ENCODE assay signal across 26 cellular contexts in the genomic region with DNA sequence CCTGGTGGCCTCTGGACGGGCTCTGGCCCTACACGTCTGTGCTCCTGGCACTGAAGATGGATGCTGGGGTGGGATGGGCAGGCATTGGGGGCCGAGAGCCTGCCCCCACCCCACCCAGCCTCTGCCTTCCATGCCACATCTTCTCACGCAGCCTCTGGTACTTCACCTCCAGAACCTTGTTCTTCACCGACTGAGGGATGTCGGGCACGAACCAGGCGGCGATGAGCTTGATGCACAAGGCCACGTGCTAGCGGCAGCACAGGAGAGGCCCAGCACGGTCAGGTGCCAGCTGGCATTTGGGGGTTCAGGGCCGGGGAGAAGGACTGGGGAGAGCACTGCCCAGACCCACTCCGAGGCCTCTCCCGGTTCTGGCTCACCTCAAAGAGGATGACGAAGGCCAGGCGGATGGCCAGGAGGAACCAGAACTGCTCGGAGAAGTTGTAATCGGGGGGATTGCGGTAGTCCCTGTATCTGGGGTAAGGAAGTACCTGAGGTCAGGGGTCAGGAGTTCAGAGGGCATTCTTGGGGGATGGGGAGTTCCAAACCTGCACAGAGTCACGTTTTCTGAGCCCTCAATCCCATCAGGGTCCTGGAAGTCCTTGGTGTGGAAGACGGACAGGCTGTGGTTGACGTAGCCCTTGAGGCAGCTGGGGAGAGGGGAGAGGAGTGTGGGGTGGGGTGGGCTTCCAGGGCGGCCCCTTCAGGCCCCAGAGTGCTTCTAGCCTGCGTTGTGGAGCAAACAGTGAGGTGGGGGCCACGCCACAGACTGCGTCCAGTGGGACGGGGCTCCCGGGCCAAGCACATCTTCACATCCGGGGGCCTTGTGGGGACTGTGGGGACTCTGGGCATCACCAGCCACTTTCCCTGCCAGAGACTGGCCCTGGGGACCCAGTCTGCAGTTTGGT. TPM values are rescaled to one million over a fixed set of nuclear protein-coding genes. Genes with fewer than 3 reads are reported as not detected.
DNase-seq lines count a peak whose midpoint lies in the region; ATAC-seq, FAIRE-seq and TF ChIP-seq lines count a peak whose summit lies in the region.
"Had no signal": no experiment of that assay in that cellular context is flagged by ENCODE, and none has a peak within 500 bp of the region (broad histone marks: within the 10 kb centered on the region; RNA-seq: fewer than 3 reads in every experiment).

No MANE protein-coding gene starts in this region.

- H3K4me3 ChIP-seq in CD4-positive, CD25-positive, alpha-beta regulatory T cell (ENCODE audit: low read depth, low read length) = no peak overlapping the region
- H3K4me3 ChIP-seq in CD8-positive, alpha-beta T cell (ENCODE audit: low read depth, low read length) = no peak overlapping the region
- H3K4me3 ChIP-seq in GM12878 = no peak overlapping the region
- no peak overlapping the region for H3K4me3 ChIP-seq in HAP-1
- H3K4me3 ChIP-seq in sigmoid colon = no peak overlapping the region
- H3K4me3 ChIP-seq: cardiac muscle cell, GM23248 had no signal

- SMC1A ChIA-PET in GM12878 (lab: Charles Lee; ENCODE audit: uncharacterized antibody, unreplicated experiment) = no interaction called here

- no peak for TF ChIP-seq RAD21 in GM12878 (IDR thresholded peaks at IDR 0.05; ENCODE audit: insufficient read depth, low read depth, low read length)

- H3K79me2 ChIP-seq in GM12878 (ENCODE audit: control insufficient read depth, insufficient read depth, low read length) = no peaks in the 10 kb centered on the region

- no peaks in the 10 kb centered on the region for H3K9me3 Mint-ChIP-seq in CD4-positive, CD25-positive, alpha-beta regulatory T cell
- no peaks in the 10 kb centered on the region for H3K9me3 Mint-ChIP-seq in CD8-positive, alpha-beta T cell
- H3K9me3 Mint-ChIP-seq in natural killer cell treated with Interleukin-12 subunit alpha and Interleukin-12 subunit beta and Interleukin-15 and Interleukin-18, amount 100 ng/mL, for 72 hours = no peaks in the 10 kb centered on the region
- H3K9me3 Mint-ChIP-seq: nephron had no signal

- TF ChIP-seq CTCF in CD8-positive, alpha-beta T cell (IDR thresholded peaks at IDR 0.05) = no peak
- TF ChIP-seq CTCF in GM12878 (IDR thresholded peaks at IDR 0.05 in 2 of 3, conservative IDR thresholded peaks at IDR 0.05 in 1 of 3; ENCODE audit: control insufficient read depth in 2 of 3, extremely low read depth in 1 of 3, insufficient read depth in 1 of 3, low read depth in 3 of 3, low read length in 3 of 3) (no peak), sigmoid colon (IDR thresholded peaks at IDR 0.05) (no peak)

- no peak overlapping the region for H2AFZ ChIP-seq in GM12878 (ENCODE audit: control insufficient read depth, low read depth, low read length)
- H2AFZ ChIP-seq: GM23248 had no signal

- H3K36me3 ChIP-seq in CD4-positive, CD25-positive, alpha-beta regulatory T cell (ENCODE audit: control insufficient read depth, insufficient read depth, low read length) = no peaks in the 10 kb centered on the region
- H3K36me3 ChIP-seq in CD8-positive, alpha-beta T cell (ENCODE audit: insufficient read depth, low read length) = no peaks in the 10 kb centered on the region
- H3K36me3 ChIP-seq in GM12878 (ENCODE audit: control insufficient read depth in 2 of 2, insufficient read depth in 2 of 2, low read length in 1 of 2) (no peaks in the 10 kb centered on the region), HAP-1 (replicated peaks) (no peaks in the 10 kb centered on the region), sigmoid colon (no peaks in the 10 kb centered on the region)
- H3K36me3 ChIP-seq: cardiac muscle cell had no signal

- peak overlapping the region; percentile 52 to 87 (median 74) for H3K4me3 Mint-ChIP-seq in CD4-positive, CD25-positive, alpha-beta regulatory T cell
- peak overlapping the region; percentile 75 for H3K4me3 Mint-ChIP-seq in CD8-positive, alpha-beta T cell
- no peak overlapping the region for H3K4me3 Mint-ChIP-seq in natural killer cell treated with Interleukin-12 subunit alpha and Interleukin-12 subunit beta and Interleukin-15 and Interleukin-18, amount 100 ng/mL, for 72 hours

- no peak overlapping the region for H3K9ac ChIP-seq in GM12878 (ENCODE audit: control insufficient read depth, insufficient read depth, low read length)
- H3K9ac ChIP-seq: GM23248 had no signal

- in situ Hi-C loops in GM12878 (cut with MboI) (no loop called here), HAP-1 (cut with MboI; ENCODE audit: low sequenced_read_pairs) (no loop called here)

- TF ChIP-seq EP300 in GM12878 (IDR thresholded peaks at IDR 0.05; ENCODE audit: borderline replicate concordance in 1 of 2, control insufficient read depth in 1 of 2, low read depth in 2 of 2, low read length in 2 of 2) = no peak
- no peak for TF ChIP-seq EP300 in sigmoid colon (IDR thresholded peaks at IDR 0.05)

- no peak for FAIRE-seq in GM12878 (lab: Jason Lieb, UNC)
- FAIRE-seq: GM12891, GM19239 had no signal

- TF ChIP-seq POLR2A in GM12878 (IDR thresholded peaks at IDR 0.05; ENCODE audit: low read depth, low read length) = 0 out of 2 replicates have a peak, but pooled peaks have one; percentile 37
- TF ChIP-seq POLR2A in sigmoid colon (IDR thresholded peaks at IDR 0.05) = no peak

- ATAC-seq in CD4-positive, CD25-positive, alpha-beta regulatory T cell (ENCODE audit: low read depth in 2 of 2) = no peak
- no peak for ATAC-seq in CD8-positive, alpha-beta T cell
- no peak for ATAC-seq in GM12878
- ATAC-seq in natural killer cell treated with Interleukin-12 subunit alpha and Interleukin-12 subunit beta and Interleukin-15 and Interleukin-18, amount 100 ng/mL, for 72 hours = no peak

- no peak overlapping the region for H3K27ac ChIP-seq in CD4-positive, CD25-positive, alpha-beta regulatory T cell (ENCODE audit: insufficient read depth, low read length, poor library complexity, severe bottlenecking)
- no peak overlapping the region for H3K27ac ChIP-seq in CD8-positive, alpha-beta T cell (ENCODE audit: low read depth, low read length)
- no peak overlapping the region for H3K27ac ChIP-seq in GM12878 (ENCODE audit: control insufficient read depth, insufficient read depth)
- no peak overlapping the region for H3K27ac ChIP-seq in sigmoid colon
- H3K27ac ChIP-seq: cardiac muscle cell, GM23248 had no signal

- WGBS in GM12878 (ENCODE audit: insufficient coverage, insufficient replicate concordance, low lambda C conversion rate, missing lambda C conversion rate) = 74% methylated on average over 28 of the region's 30 CpGs
- WGBS in sigmoid colon, 2 donors = 93 to 94% methylated on average over 30 of the region's 30 CpGs

- H3K27me3 Mint-ChIP-seq in CD4-positive, CD25-positive, alpha-beta regulatory T cell = no peaks in the 10 kb centered on the region
- no peaks in the 10 kb centered on the region for H3K27me3 Mint-ChIP-seq in CD8-positive, alpha-beta T cell (ENCODE audit: low read depth)
- no peaks in the 10 kb centered on the region for H3K27me3 Mint-ChIP-seq in natural killer cell treated with Interleukin-12 subunit alpha and Interleukin-12 subunit beta and Interleukin-15 and Interleukin-18, amount 100 ng/mL, for 72 hours

- peaks cover 0 to 21% (median 10%) of the 10 kb centered on the region in 4 donors for H3K4me1 Mint-ChIP-seq in CD4-positive, CD25-positive, alpha-beta regulatory T cell
- H3K4me1 Mint-ChIP-seq in CD8-positive, alpha-beta T cell (ENCODE audit: low read depth) = peaks cover 18% of the 10 kb centered on the region
- peaks cover 18 to 23% of the 10 kb centered on the region in 2 donors for H3K4me1 Mint-ChIP-seq in natural killer cell treated with Interleukin-12 subunit alpha and Interleukin-12 subunit beta and Interleukin-15 and Interleukin-18, amount 100 ng/mL, for 72 hours (ENCODE audit: low read depth in 2 of 2)

- POLR2A ChIA-PET in CD8-positive, alpha-beta T cell (lab: Charles Lee) = interaction anchor here (4.4 to 4.6 kb wide), 2 partner anchors 12 to 31 kb away, joined by 53 to 58 read pairs; a partner anchor contains a TSS
- POLR2A ChIA-PET in GM12878 (lab: Charles Lee) = no interaction called here

- no peaks in the 10 kb centered on the region for H3K27me3 ChIP-seq in CD4-positive, CD25-positive, alpha-beta regulatory T cell (ENCODE audit: control insufficient read depth, insufficient read depth, low read length)
- H3K27me3 ChIP-seq in CD8-positive, alpha-beta T cell (ENCODE audit: insufficient read depth, low read length) = no peaks in the 10 kb centered on the region
- H3K27me3 ChIP-seq in GM12878 (replicated peaks in 1 of 2; ENCODE audit: control insufficient read depth in 2 of 2, insufficient read depth in 2 of 2, low read length in 1 of 2) = no peaks in the 10 kb centered on the region
- H3K27me3 ChIP-seq in HAP-1 (ENCODE audit: low read depth) = peaks cover 27% of the 10 kb centered on the region
- peaks cover 25 to 78% (median 70%) of the 10 kb centered on the region in 3 donors for H3K27me3 ChIP-seq in sigmoid colon

- H3K4me1 ChIP-seq in CD4-positive, CD25-positive, alpha-beta regulatory T cell (ENCODE audit: control insufficient read depth, insufficient read depth, low read length, poor library complexity, severe bottlenecking) = peaks cover 25% of the 10 kb centered on the region
- peaks cover 16% of the 10 kb centered on the region for H3K4me1 ChIP-seq in CD8-positive, alpha-beta T cell (ENCODE audit: insufficient read depth, low read length)
- H3K4me1 ChIP-seq in GM12878 (ENCODE audit: control insufficient read depth, insufficient read depth, low read length) (peaks cover 8% of the 10 kb centered on the region), HAP-1 (no peaks in the 10 kb centered on the region), sigmoid colon (peaks cover 0 to 15% (median 11%) of the 10 kb centered on the region in 4 donors)

- TSS peak; percentile 73 for BruUV-seq in GM12878 (replicated peaks; lab: Mats Ljungman, UMichigan)

- H3K4me2 ChIP-seq in GM12878 (ENCODE audit: control insufficient read depth, insufficient read depth) = no peak overlapping the region

- intact Hi-C loops in CD8-positive, alpha-beta T cell (cut with DNase I, micrococcal nuclease) = no loop called here
- intact Hi-C loops in GM12878 (cut with micrococcal nuclease; ENCODE audit: unreplicated experiment) (no loop called here), sigmoid colon (cut with DNase I) (no loop called here)

- H3K36me3 Mint-ChIP-seq in CD4-positive, CD25-positive, alpha-beta regulatory T cell = peaks cover 7% of the 10 kb centered on the region
- H3K36me3 Mint-ChIP-seq in CD8-positive, alpha-beta T cell = peaks cover 7% of the 10 kb centered on the region
- no peaks in the 10 kb centered on the region for H3K36me3 Mint-ChIP-seq in natural killer cell treated with Interleukin-12 subunit alpha and Interleukin-12 subunit beta and Interleukin-15 and Interleukin-18, amount 100 ng/mL, for 72 hours

- CTCF ChIA-PET in CD8-positive, alpha-beta T cell (lab: Charles Lee) = interaction anchor here (6.2 kb wide), 1 partner anchor 30 kb away, joined by 65 read pairs; a partner anchor contains a TSS
- CTCF ChIA-PET in GM12878 (lab: Yijun Ruan, JAX) = no interaction called here

- H4K20me1 ChIP-seq in GM12878 (ENCODE audit: control insufficient read depth, insufficient read depth) = no peaks in the 10 kb centered on the region

- no peak for DNase-seq in CD4-positive, CD25-positive, alpha-beta regulatory T cell
- DNase-seq in CD8-positive, alpha-beta T cell = peak in 1 of 7 experiments; percentile 4
- DNase-seq in GM12878 (ENCODE audit: low read depth, low spot score) = no peak
- DNase-seq in natural killer cell treated with Interleukin-12 subunit alpha and Interleukin-12 subunit beta and Interleukin-15 and Interleukin-18, amount 100 ng/mL, for 72 hours (ENCODE audit: low spot score) = peak; percentile 56
- no peak for DNase-seq in stimulated activated CD4-positive, alpha-beta T cell treated with anti-CD3 and anti-CD28 coated beads, Interleukin-2, amount 100 ng/mL, for 24 hours
- no peak for DNase-seq in HAP-1 (ENCODE audit: low spot score in 2 of 2)
- DNase-seq in sigmoid colon = no peak
- DNase-seq: activated CD4-positive, alpha-beta T cell treated with anti-CD3 and anti-CD28 coated beads for 4 hours; activated gamma-delta T cell; anterior cingulate cortex; COR-L47; dermis blood vessel endothelial cell; DND-41; GM23248; NCI-H1092; NCI-H1930; NCI-H226; NCI-H82; stimulated activated naive CD4-positive, alpha-beta T cell had no signal

- no peaks in the 10 kb centered on the region for H3K9me3 ChIP-seq in CD4-positive, CD25-positive, alpha-beta regulatory T cell (ENCODE audit: control insufficient read depth in 2 of 2, low read length in 2 of 2)
- no peaks in the 10 kb centered on the region for H3K9me3 ChIP-seq in CD8-positive, alpha-beta T cell (ENCODE audit: low read length)
- H3K9me3 ChIP-seq in GM12878 (replicated peaks; ENCODE audit: control insufficient read depth, insufficient read depth, low read length) (no peaks in the 10 kb centered on the region), HAP-1 (no peaks in the 10 kb centered on the region), sigmoid colon (no peaks in the 10 kb centered on the region)

- H3K27ac Mint-ChIP-seq in CD4-positive, CD25-positive, alpha-beta regulatory T cell = peak overlapping the region in 1 of 3 donors; percentile 36
- no peak overlapping the region for H3K27ac Mint-ChIP-seq in CD8-positive, alpha-beta T cell
- H3K27ac Mint-ChIP-seq in natural killer cell treated with Interleukin-12 subunit alpha and Interleukin-12 subunit beta and Interleukin-15 and Interleukin-18, amount 100 ng/mL, for 72 hours = no peak overlapping the region

- RAD21 ChIA-PET in GM12878 (lab: Charles Lee; ENCODE audit: unreplicated experiment) = no interaction called here

RNA-seq across cellular contexts. Expression of a gene that starts 3.8 kb away (rescaled TPM):
- total RNA-seq in CD4-positive, CD25-positive, alpha-beta regulatory T cell = 387 TPM
- polyA plus RNA-seq in CD4-positive, CD25-positive, alpha-beta regulatory T cell = 100 to 1,000 TPM; 213 to 274 (median 220) TPM
- 100 to 1,000 TPM; 270 to 294 TPM for total RNA-seq in CD8-positive, alpha-beta T cell
- total RNA-seq in GM12878 (2013; cell fraction: nucleolus; rRNA removed) = 3.3 and 3.7 TPM in 2 replicates
- total RNA-seq in GM12878 (2014; rRNA removed) (5.2 and 6.5 TPM in 2 replicates), GM12878 (2014; rRNA removed; fragmentation: Illumina TruSeq; extraction: Trizol) (1.9 and 3.8 TPM in 2 replicates), GM12878 (2021) (10.1 and 10.9 TPM in 2 replicates), sigmoid colon (10 to 100 TPM; 51.0 to 70.9 (median 53.1) TPM)
- polyA plus RNA-seq in GM12878 (2011; ENCODE audit: low read depth) = 3.5 TPM
- polyA plus RNA-seq in GM12878 (2011; rRNA removed) (2.2 and 5.1 TPM in 2 replicates), GM12878 (2014; fragmentation: Illumina TruSeq; extraction: Trizol) (0.82 and 1.7 TPM in 2 replicates), GM12878 (2014; fragmentation: Nextera tagmentation; extraction: Ambion mirVana) (1 to 10 TPM in 1 of 2 experiments, under 1 TPM in 1; 0.18 to 1.2 TPM), GM12878 (2014; rRNA removed) (10.5 and 10.8 TPM in 2 replicates), GM12878 (2016; fragmentation: Nextera tagmentation; extraction: Ambion mirVana) (1 to 10 TPM; 5.2 to 7.2 TPM), sigmoid colon (100 to 1,000 TPM in 1 of 3 donors, 10 to 100 TPM in 2; 46.8 to 122 (median 50.2) TPM)
- 8.6 and 12.4 TPM in 2 replicates for polyA plus RNA-seq in GM12878 (2011; cell fraction: cytosol; rRNA removed)
- 22.5 TPM in 2 replicates for polyA plus RNA-seq in GM12878 (2011; cell fraction: nucleus; rRNA removed)
- polyA plus RNA-seq in GM12878 (2012) = 8.7 and 14.5 TPM in 2 replicates
- 1.7 and 4.0 TPM in 2 replicates for polyA minus RNA-seq in GM12878 (2011; rRNA and poly(A)+ RNA removed)
- polyA minus RNA-seq in GM12878 (2011; cell fraction: cytosol; rRNA and poly(A)+ RNA removed) = 4.8 and 5.9 TPM in 2 replicates
- polyA minus RNA-seq in GM12878 (2011; cell fraction: nucleus; rRNA and poly(A)+ RNA removed) = 3.1 and 3.3 TPM in 2 replicates
- 10 to 100 TPM; 39.0 to 44.9 TPM for total RNA-seq in natural killer cell treated with Interleukin-12 subunit alpha and Interleukin-12 subunit beta and Interleukin-15 and Interleukin-18, amount 100 ng/mL, for 72 hours

RNA-seq across cellular contexts. Expression of a gene that starts 23.2 kb away (rescaled TPM):
- 153 TPM for total RNA-seq in CD4-positive, CD25-positive, alpha-beta regulatory T cell
- polyA plus RNA-seq in CD4-positive, CD25-positive, alpha-beta regulatory T cell = 10 to 100 TPM in 3 of 4 donors, 1 to 10 TPM in 1; 8.9 to 16.4 (median 12.3) TPM
- 10 to 100 TPM; 84.0 to 86.7 TPM for total RNA-seq in CD8-positive, alpha-beta T cell
- 106 and 107 TPM in 2 replicates for total RNA-seq in GM12878 (2013; cell fraction: nucleolus; rRNA removed)
- total RNA-seq in GM12878 (2014; rRNA removed) = 16.3 and 19.8 TPM in 2 replicates
- 7.6 and 9.4 TPM in 2 replicates for total RNA-seq in GM12878 (2014; rRNA removed; fragmentation: Illumina TruSeq; extraction: Trizol)
- 37.0 and 42.3 TPM in 2 replicates for total RNA-seq in GM12878 (2021)
- polyA plus RNA-seq in GM12878 (2011; ENCODE audit: low read depth) = 14.4 TPM
- 12.7 and 21.8 TPM in 2 replicates for polyA plus RNA-seq in GM12878 (2011; rRNA removed)
- 15.7 and 24.8 TPM in 2 replicates for polyA plus RNA-seq in GM12878 (2011; cell fraction: cytosol; rRNA removed)
- 445 and 483 TPM in 2 replicates for polyA plus RNA-seq in GM12878 (2011; cell fraction: nucleus; rRNA removed)
- 46.7 and 48.0 TPM in 2 replicates for polyA plus RNA-seq in GM12878 (2012)
- polyA plus RNA-seq in GM12878 (2014; fragmentation: Illumina TruSeq; extraction: Trizol) = 3.0 and 9.5 TPM in 2 replicates
- 1 to 10 TPM in 1 of 2 experiments, under 1 TPM in 1; 0.21 to 1.6 TPM for polyA plus RNA-seq in GM12878 (2014; fragmentation: Nextera tagmentation; extraction: Ambion mirVana)
- 42.1 and 51.0 TPM in 2 replicates for polyA plus RNA-seq in GM12878 (2014; rRNA removed)
- polyA plus RNA-seq in GM12878 (2016; fragmentation: Nextera tagmentation; extraction: Ambion mirVana) = 10 to 100 TPM; 11.0 to 13.0 TPM
- polyA minus RNA-seq in GM12878 (2011; rRNA and poly(A)+ RNA removed) = 7.8 and 14.5 TPM in 2 replicates
- polyA minus RNA-seq in GM12878 (2011; cell fraction: cytosol; rRNA and poly(A)+ RNA removed) = 3.9 and 5.2 TPM in 2 replicates
- polyA minus RNA-seq in GM12878 (2011; cell fraction: nucleus; rRNA and poly(A)+ RNA removed) = 38.2 and 44.2 TPM in 2 replicates
- 1 to 10 TPM; 2.4 to 6.7 TPM for total RNA-seq in natural killer cell treated with Interleukin-12 subunit alpha and Interleukin-12 subunit beta and Interleukin-15 and Interleukin-18, amount 100 ng/mL, for 72 hours
- total RNA-seq in sigmoid colon = 1 to 10 TPM in 1 of 4 donors, under 1 TPM in 3; 0.14 to 2.5 (median 0.26) TPM
- polyA plus RNA-seq in sigmoid colon = 100 to 1,000 TPM in 1 of 3 donors, 1 to 10 TPM in 2; 4.2 to 123 (median 6.5) TPM
- total RNA-seq: fibroblast of lung, GM23248, skeletal muscle tissue had no signal
- polyA plus RNA-seq: fibroblast of lung, GM23248 had no signal

RNA-seq across cellular contexts. Expression of a gene that starts 24.6 kb away (rescaled TPM):
- 0.30 TPM for total RNA-seq in CD4-positive, CD25-positive, alpha-beta regulatory T cell
- under 1 TPM in 3 of 4 donors, not detected in 1; 0.09 to 0.75 (median 0.27) TPM for polyA plus RNA-seq in CD4-positive, CD25-positive, alpha-beta regulatory T cell
- under 1 TPM in 1 of 2 experiments, not detected in 1; 0.62 TPM for total RNA-seq in CD8-positive, alpha-beta T cell
- not detected in 2 replicates for total RNA-seq in GM12878 (2013; cell fraction: nucleolus; rRNA removed)
- total RNA-seq in GM12878 (2014; rRNA removed) = not detected in 2 replicates
- total RNA-seq in GM12878 (2014; rRNA removed; fragmentation: Illumina TruSeq; extraction: Trizol) = not detected in 2 replicates
- total RNA-seq in GM12878 (2021) = 0.37 and 0.90 TPM in 2 replicates
- polyA plus RNA-seq in GM12878 (2011; ENCODE audit: low read depth) = not detected
- not detected in 2 replicates for polyA plus RNA-seq in GM12878 (2011; rRNA removed)
- polyA plus RNA-seq in GM12878 (2011; cell fraction: cytosol; rRNA removed) = 0.05 TPM in 1 of 2 replicates, not detected in the other
- 0.09 and 0.34 TPM in 2 replicates for polyA plus RNA-seq in GM12878 (2011; cell fraction: nucleus; rRNA removed)
- not detected in 2 replicates for polyA plus RNA-seq in GM12878 (2012)
- not detected in 2 replicates for polyA plus RNA-seq in GM12878 (2014; fragmentation: Illumina TruSeq; extraction: Trizol)
- polyA plus RNA-seq in GM12878 (2014; fragmentation: Nextera tagmentation; extraction: Ambion mirVana) = not detected
- polyA plus RNA-seq in GM12878 (2014; rRNA removed) = 0.23 and 0.45 TPM in 2 replicates
- not detected for polyA plus RNA-seq in GM12878 (2016; fragmentation: Nextera tagmentation; extraction: Ambion mirVana)
- polyA minus RNA-seq in GM12878 (2011; rRNA and poly(A)+ RNA removed) = not detected in 2 replicates
- polyA minus RNA-seq in GM12878 (2011; cell fraction: cytosol; rRNA and poly(A)+ RNA removed) = 1.5 and 2.1 TPM in 2 replicates
- 0.12 and 1.2 TPM in 2 replicates for polyA minus RNA-seq in GM12878 (2011; cell fraction: nucleus; rRNA and poly(A)+ RNA removed)
- not detected for total RNA-seq in natural killer cell treated with Interleukin-12 subunit alpha and Interleukin-12 subunit beta and Interleukin-15 and Interleukin-18, amount 100 ng/mL, for 72 hours
- total RNA-seq in sigmoid colon = under 1 TPM in 2 of 4 donors, not detected in 2; 0.27 to 0.71 TPM
- 100 to 1,000 TPM in 1 of 3 donors, 10 to 100 TPM in 2; 57.1 to 140 (median 86.7) TPM for polyA plus RNA-seq in sigmoid colon

RNA-seq across cellular contexts. Expression of a gene that starts 31.5 kb away (rescaled TPM):
- total RNA-seq in CD4-positive, CD25-positive, alpha-beta regulatory T cell = 19.3 TPM
- 1 to 10 TPM; 6.1 to 8.3 (median 6.8) TPM for polyA plus RNA-seq in CD4-positive, CD25-positive, alpha-beta regulatory T cell
- total RNA-seq in CD8-positive, alpha-beta T cell = 10 to 100 TPM; 18.9 to 21.8 TPM
- 62.9 and 72.6 TPM in 2 replicates for total RNA-seq in GM12878 (2013; cell fraction: nucleolus; rRNA removed)
- total RNA-seq in GM12878 (2014; rRNA removed) (17.2 and 18.3 TPM in 2 replicates), GM12878 (2014; rRNA removed; fragmentation: Illumina TruSeq; extraction: Trizol) (4.8 and 6.6 TPM in 2 replicates), GM12878 (2021) (21.1 and 24.9 TPM in 2 replicates), sigmoid colon (10 to 100 TPM; 30.1 to 76.2 (median 44.6) TPM)
- 4.3 TPM for polyA plus RNA-seq in GM12878 (2011; ENCODE audit: low read depth)
- polyA plus RNA-seq in GM12878 (2011; rRNA removed) (6.0 and 9.1 TPM in 2 replicates), GM12878 (2014; fragmentation: Illumina TruSeq; extraction: Trizol) (6.1 and 9.9 TPM in 2 replicates), GM12878 (2014; fragmentation: Nextera tagmentation; extraction: Ambion mirVana) (under 1 TPM; 0.39 to 0.66 TPM), GM12878 (2014; rRNA removed) (18.4 and 18.5 TPM in 2 replicates), GM12878 (2016; fragmentation: Nextera tagmentation; extraction: Ambion mirVana) (10 to 100 TPM; 12.6 to 16.8 TPM), sigmoid colon (10 to 100 TPM in 1 of 3 donors, 1 to 10 TPM in 2; 4.8 to 29.0 (median 6.5) TPM)
- 15.2 and 17.0 TPM in 2 replicates for polyA plus RNA-seq in GM12878 (2011; cell fraction: cytosol; rRNA removed)
- polyA plus RNA-seq in GM12878 (2011; cell fraction: nucleus; rRNA removed) = 92.1 and 99.5 TPM in 2 replicates
- 14.4 and 15.3 TPM in 2 replicates for polyA plus RNA-seq in GM12878 (2012)
- polyA minus RNA-seq in GM12878 (2011; rRNA and poly(A)+ RNA removed) = 14.0 and 20.2 TPM in 2 replicates
- polyA minus RNA-seq in GM12878 (2011; cell fraction: cytosol; rRNA and poly(A)+ RNA removed) = 3.5 and 4.7 TPM in 2 replicates
- 14.5 and 26.6 TPM in 2 replicates for polyA minus RNA-seq in GM12878 (2011; cell fraction: nucleus; rRNA and poly(A)+ RNA removed)
- total RNA-seq in natural killer cell treated with Interleukin-12 subunit alpha and Interleukin-12 subunit beta and Interleukin-15 and Interleukin-18, amount 100 ng/mL, for 72 hours = 10 to 100 TPM; 20.6 to 56.9 TPM

RNA-seq across cellular contexts. Expression of a gene that starts 49.3 kb away (rescaled TPM):
- 0.99 TPM for total RNA-seq in CD4-positive, CD25-positive, alpha-beta regulatory T cell
- not detected for polyA plus RNA-seq in CD4-positive, CD25-positive, alpha-beta regulatory T cell
- under 1 TPM; 0.44 to 0.84 TPM for total RNA-seq in CD8-positive, alpha-beta T cell
- total RNA-seq in GM12878 (2013; cell fraction: nucleolus; rRNA removed) = 0.23 TPM in 1 of 2 replicates, not detected in the other
- total RNA-seq in GM12878 (2014; rRNA removed) (0.06 and 1.4 TPM in 2 replicates), GM12878 (2014; rRNA removed; fragmentation: Illumina TruSeq; extraction: Trizol) (0.18 TPM in 1 of 2 replicates, not detected in the other), GM12878 (2021) (0.29 and 0.74 TPM in 2 replicates), sigmoid colon (1 to 10 TPM; 1.4 to 9.1 (median 2.7) TPM)
- polyA plus RNA-seq in GM12878 (2011; ENCODE audit: low read depth) = not detected
- polyA plus RNA-seq in GM12878 (2011; rRNA removed) (not detected in 2 replicates), GM12878 (2014; fragmentation: Illumina TruSeq; extraction: Trizol) (0.04 TPM in 1 of 2 replicates, not detected in the other), GM12878 (2014; fragmentation: Nextera tagmentation; extraction: Ambion mirVana) (not detected), GM12878 (2014; rRNA removed) (0.16 and 0.82 TPM in 2 replicates), GM12878 (2016; fragmentation: Nextera tagmentation; extraction: Ambion mirVana) (not detected), sigmoid colon (1 to 10 TPM in 2 of 3 donors, not detected in 1; 7.6 to 7.8 TPM)
- polyA plus RNA-seq in GM12878 (2011; cell fraction: cytosol; rRNA removed) = not detected in 2 replicates
- polyA plus RNA-seq in GM12878 (2011; cell fraction: nucleus; rRNA removed) = 0.07 TPM in 1 of 2 replicates, not detected in the other
- 0.24 TPM in 1 of 2 replicates, not detected in the other for polyA plus RNA-seq in GM12878 (2012)
- not detected in 2 replicates for polyA minus RNA-seq in GM12878 (2011; rRNA and poly(A)+ RNA removed)
- polyA minus RNA-seq in GM12878 (2011; cell fraction: cytosol; rRNA and poly(A)+ RNA removed) = not detected in 2 replicates
- polyA minus RNA-seq in GM12878 (2011; cell fraction: nucleus; rRNA and poly(A)+ RNA removed) = not detected in 2 replicates
- total RNA-seq in natural killer cell treated with Interleukin-12 subunit alpha and Interleukin-12 subunit beta and Interleukin-15 and Interleukin-18, amount 100 ng/mL, for 72 hours = under 1 TPM in 1 of 2 donors, not detected in 1; 0.50 TPM
- total RNA-seq: mesenteric fat pad had no signal
